Comparison of ENCODE assay signal across 1 cellular context in the genomic region with DNA sequence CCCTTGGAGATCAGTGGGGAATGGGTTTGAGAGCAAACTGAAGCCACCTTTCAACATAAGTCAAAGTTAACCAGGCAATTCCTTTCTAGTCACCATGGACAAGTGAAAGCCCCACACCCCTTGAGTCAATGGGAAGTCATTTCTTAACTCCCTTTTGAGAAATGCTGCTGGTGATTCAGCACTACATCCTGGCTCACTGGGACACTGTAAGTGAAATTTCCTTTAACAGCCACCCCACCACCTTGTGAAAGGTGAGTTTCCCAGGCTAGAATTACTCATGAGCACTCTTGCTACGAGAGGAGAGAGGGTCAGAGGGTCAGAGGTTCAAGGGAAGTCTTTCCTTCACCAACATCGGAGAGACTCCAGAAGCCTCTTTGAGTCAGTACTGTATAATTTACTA.
TF ChIP-seq lines count a peak whose summit lies in the region.

No MANE protein-coding gene starts in this region.

TF ChIP-seq in H1, 55 proteins besides CTCF, POLR2A, EP300 and RAD21 (continued from another document):
- TF ChIP-seq, protein P1, sequence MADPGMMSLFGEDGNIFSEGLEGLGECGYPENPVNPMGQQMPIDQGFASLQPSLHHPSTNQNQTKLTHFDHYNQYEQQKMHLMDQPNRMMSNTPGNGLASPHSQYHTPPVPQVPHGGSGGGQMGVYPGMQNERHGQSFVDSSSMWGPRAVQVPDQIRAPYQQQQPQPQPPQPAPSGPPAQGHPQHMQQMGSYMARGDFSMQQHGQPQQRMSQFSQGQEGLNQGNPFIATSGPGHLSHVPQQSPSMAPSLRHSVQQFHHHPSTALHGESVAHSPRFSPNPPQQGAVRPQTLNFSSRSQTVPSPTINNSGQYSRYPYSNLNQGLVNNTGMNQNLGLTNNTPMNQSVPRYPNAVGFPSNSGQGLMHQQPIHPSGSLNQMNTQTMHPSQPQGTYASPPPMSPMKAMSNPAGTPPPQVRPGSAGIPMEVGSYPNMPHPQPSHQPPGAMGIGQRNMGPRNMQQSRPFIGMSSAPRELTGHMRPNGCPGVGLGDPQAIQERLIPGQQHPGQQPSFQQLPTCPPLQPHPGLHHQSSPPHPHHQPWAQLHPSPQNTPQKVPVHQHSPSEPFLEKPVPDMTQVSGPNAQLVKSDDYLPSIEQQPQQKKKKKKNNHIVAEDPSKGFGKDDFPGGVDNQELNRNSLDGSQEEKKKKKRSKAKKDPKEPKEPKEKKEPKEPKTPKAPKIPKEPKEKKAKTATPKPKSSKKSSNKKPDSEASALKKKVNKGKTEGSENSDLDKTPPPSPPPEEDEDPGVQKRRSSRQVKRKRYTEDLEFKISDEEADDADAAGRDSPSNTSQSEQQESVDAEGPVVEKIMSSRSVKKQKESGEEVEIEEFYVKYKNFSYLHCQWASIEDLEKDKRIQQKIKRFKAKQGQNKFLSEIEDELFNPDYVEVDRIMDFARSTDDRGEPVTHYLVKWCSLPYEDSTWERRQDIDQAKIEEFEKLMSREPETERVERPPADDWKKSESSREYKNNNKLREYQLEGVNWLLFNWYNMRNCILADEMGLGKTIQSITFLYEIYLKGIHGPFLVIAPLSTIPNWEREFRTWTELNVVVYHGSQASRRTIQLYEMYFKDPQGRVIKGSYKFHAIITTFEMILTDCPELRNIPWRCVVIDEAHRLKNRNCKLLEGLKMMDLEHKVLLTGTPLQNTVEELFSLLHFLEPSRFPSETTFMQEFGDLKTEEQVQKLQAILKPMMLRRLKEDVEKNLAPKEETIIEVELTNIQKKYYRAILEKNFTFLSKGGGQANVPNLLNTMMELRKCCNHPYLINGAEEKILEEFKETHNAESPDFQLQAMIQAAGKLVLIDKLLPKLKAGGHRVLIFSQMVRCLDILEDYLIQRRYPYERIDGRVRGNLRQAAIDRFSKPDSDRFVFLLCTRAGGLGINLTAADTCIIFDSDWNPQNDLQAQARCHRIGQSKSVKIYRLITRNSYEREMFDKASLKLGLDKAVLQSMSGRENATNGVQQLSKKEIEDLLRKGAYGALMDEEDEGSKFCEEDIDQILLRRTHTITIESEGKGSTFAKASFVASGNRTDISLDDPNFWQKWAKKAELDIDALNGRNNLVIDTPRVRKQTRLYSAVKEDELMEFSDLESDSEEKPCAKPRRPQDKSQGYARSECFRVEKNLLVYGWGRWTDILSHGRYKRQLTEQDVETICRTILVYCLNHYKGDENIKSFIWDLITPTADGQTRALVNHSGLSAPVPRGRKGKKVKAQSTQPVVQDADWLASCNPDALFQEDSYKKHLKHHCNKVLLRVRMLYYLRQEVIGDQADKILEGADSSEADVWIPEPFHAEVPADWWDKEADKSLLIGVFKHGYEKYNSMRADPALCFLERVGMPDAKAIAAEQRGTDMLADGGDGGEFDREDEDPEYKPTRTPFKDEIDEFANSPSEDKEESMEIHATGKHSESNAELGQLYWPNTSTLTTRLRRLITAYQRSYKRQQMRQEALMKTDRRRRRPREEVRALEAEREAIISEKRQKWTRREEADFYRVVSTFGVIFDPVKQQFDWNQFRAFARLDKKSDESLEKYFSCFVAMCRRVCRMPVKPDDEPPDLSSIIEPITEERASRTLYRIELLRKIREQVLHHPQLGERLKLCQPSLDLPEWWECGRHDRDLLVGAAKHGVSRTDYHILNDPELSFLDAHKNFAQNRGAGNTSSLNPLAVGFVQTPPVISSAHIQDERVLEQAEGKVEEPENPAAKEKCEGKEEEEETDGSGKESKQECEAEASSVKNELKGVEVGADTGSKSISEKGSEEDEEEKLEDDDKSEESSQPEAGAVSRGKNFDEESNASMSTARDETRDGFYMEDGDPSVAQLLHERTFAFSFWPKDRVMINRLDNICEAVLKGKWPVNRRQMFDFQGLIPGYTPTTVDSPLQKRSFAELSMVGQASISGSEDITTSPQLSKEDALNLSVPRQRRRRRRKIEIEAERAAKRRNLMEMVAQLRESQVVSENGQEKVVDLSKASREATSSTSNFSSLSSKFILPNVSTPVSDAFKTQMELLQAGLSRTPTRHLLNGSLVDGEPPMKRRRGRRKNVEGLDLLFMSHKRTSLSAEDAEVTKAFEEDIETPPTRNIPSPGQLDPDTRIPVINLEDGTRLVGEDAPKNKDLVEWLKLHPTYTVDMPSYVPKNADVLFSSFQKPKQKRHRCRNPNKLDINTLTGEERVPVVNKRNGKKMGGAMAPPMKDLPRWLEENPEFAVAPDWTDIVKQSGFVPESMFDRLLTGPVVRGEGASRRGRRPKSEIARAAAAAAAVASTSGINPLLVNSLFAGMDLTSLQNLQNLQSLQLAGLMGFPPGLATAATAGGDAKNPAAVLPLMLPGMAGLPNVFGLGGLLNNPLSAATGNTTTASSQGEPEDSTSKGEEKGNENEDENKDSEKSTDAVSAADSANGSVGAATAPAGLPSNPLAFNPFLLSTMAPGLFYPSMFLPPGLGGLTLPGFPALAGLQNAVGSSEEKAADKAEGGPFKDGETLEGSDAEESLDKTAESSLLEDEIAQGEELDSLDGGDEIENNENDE (IDR thresholded peaks at IDR 0.05; ENCODE audit: insufficient replicate concordance, low read length), result no peak
- TF ChIP-seq CBX5 (IDR thresholded peaks at IDR 0.05; ENCODE audit: low read depth, low read length) (no peak), MAFK (IDR thresholded peaks at IDR 0.05; ENCODE audit: low read depth, low read length) (no peak), CHD2 (IDR thresholded peaks at IDR 0.05; ENCODE audit: low read length) (no peak), RBBP5 (IDR thresholded peaks at IDR 0.05; ENCODE audit: borderline replicate concordance, low read depth, low read length) (no peak), CBX8 (IDR thresholded peaks at IDR 0.05; ENCODE audit: borderline replicate concordance, low read depth, low read length) (no peak), KDM5A (IDR thresholded peaks at IDR 0.05; ENCODE audit: low read length) (no peak)
